In genomic region chr16:86511317-86512161, GRCh38 we compare ENCODE assay signal across 10 cellular contexts. TPM values are rescaled to one million over a fixed set of nuclear protein-coding genes. Genes with fewer than 3 reads are reported as not detected.
DNase-seq lines count a peak whose midpoint lies in the region; ATAC-seq and TF ChIP-seq lines count a peak whose summit lies in the region.
"Had no signal": no experiment of that assay in that cellular context is flagged by ENCODE, and none has a peak within 500 bp of the region (broad histone marks: within the 10 kb centered on the region; RNA-seq: fewer than 3 reads in every experiment).

No MANE protein-coding gene starts in this region.

- H3K27ac ChIP-seq in gastroesophageal sphincter (peak overlapping the region; percentile 70 to 99 (median 98)), prostate gland (peak overlapping the region; percentile 86 to 87)

- WGBS in gastroesophageal sphincter (ENCODE audit: low coverage in 1 of 2), 2 donors, result 20% methylated on average over 2 of the region's 44 CpGs; no CpG with 5 or more reads in 1 of the 2 donors
- 33% methylated on average over 24 of the region's 44 CpGs for WGBS in prostate gland

- BruUV-seq in Caco-2 (replicated peaks; lab: Mats Ljungman, UMichigan), result no TSS peak

- H3K27ac Mint-ChIP-seq in Caco-2 (ENCODE audit: unreplicated experiment) (no peak overlapping the region), T-cell (no peak overlapping the region)

- POLR2A ChIA-PET in Caco-2 (lab: Charles Lee) (no interaction called here), T-cell (lab: Charles Lee) (no interaction called here)

- no peak for TF ChIP-seq CTCF in Caco-2 (IDR thresholded peaks at IDR 0.05; ENCODE audit: insufficient read depth in 1 of 2, low read depth in 1 of 2, low read length in 1 of 2, severe bottlenecking in 1 of 2, unreplicated experiment in 1 of 2)
- TF ChIP-seq CTCF in gastroesophageal sphincter (IDR thresholded peaks at IDR 0.05), result no peak
- TF ChIP-seq CTCF in prostate gland (IDR thresholded peaks at IDR 0.05), result no peak

- H3K4me3 Mint-ChIP-seq in Caco-2 (ENCODE audit: unreplicated experiment) (peak overlapping the region; percentile 3), T-cell (peak overlapping the region in 2 of 3 donors; percentile 59 to 66)

- no peaks in the 10 kb centered on the region for H3K36me3 Mint-ChIP-seq in Caco-2 (ENCODE audit: insufficient read depth, unreplicated experiment)
- no peaks in the 10 kb centered on the region for H3K36me3 Mint-ChIP-seq in T-cell

- peaks cover 12% of the 10 kb centered on the region for H3K4me1 ChIP-seq in Caco-2
- peaks cover 0 to 39% (median 5%) of the 10 kb centered on the region in 3 donors for H3K4me1 ChIP-seq in gastroesophageal sphincter
- H3K4me1 ChIP-seq in prostate gland (replicated peaks), result peaks cover 8% of the 10 kb centered on the region

- TF ChIP-seq POLR2A in gastroesophageal sphincter (IDR thresholded peaks at IDR 0.05), result peak in 1 of 2 donors; percentile 27
- no peak for TF ChIP-seq POLR2A in prostate gland (IDR thresholded peaks at IDR 0.05)

- H3K4me1 Mint-ChIP-seq in Caco-2 (ENCODE audit: low read depth, unreplicated experiment) (no peaks in the 10 kb centered on the region), T-cell (peaks cover 17 to 33% (median 23%) of the 10 kb centered on the region in 3 donors)

- TF ChIP-seq EP300 in gastroesophageal sphincter (IDR thresholded peaks at IDR 0.05), result no peak

- H3K27me3 ChIP-seq in Caco-2 (replicated peaks; ENCODE audit: control insufficient read depth, insufficient read depth, low read length) (peaks cover 10% of the 10 kb centered on the region), gastroesophageal sphincter (peaks cover 41% of the 10 kb centered on the region), prostate gland (replicated peaks; ENCODE audit: insufficient read depth) (peaks cover 46% of the 10 kb centered on the region)

- H3K4me3 ChIP-seq in Caco-2 (ENCODE audit: low read depth, low read length) (no peak overlapping the region), gastroesophageal sphincter (peak overlapping the region; percentile 46 to 89), prostate gland (peak overlapping the region; percentile 45 to 48)

- H3K36me3 ChIP-seq in Caco-2 (ENCODE audit: control insufficient read depth, insufficient read depth, low read length) (no peaks in the 10 kb centered on the region), gastroesophageal sphincter (peaks cover 0 to 16% of the 10 kb centered on the region in 2 donors), prostate gland (no peaks in the 10 kb centered on the region)

- ATAC-seq in T-cell (replicated peaks in 1 of 4) (no peak), gastroesophageal sphincter (no peak), HG02970 (IDR thresholded peaks at IDR 0.05; ENCODE audit: low FRiP score, unreplicated experiment) (no peak)

- H3K9me3 Mint-ChIP-seq in Caco-2 (ENCODE audit: unreplicated experiment), result no peaks in the 10 kb centered on the region
- no peaks in the 10 kb centered on the region for H3K9me3 Mint-ChIP-seq in T-cell

- CTCF ChIA-PET in Caco-2 (lab: Charles Lee) (no interaction called here), T-cell (lab: Charles Lee) (no interaction called here)

- H3K27me3 Mint-ChIP-seq in Caco-2 (ENCODE audit: insufficient read depth, unreplicated experiment), result peaks cover 41% of the 10 kb centered on the region
- H3K27me3 Mint-ChIP-seq in T-cell, result peaks cover 45 to 68% of the 10 kb centered on the region in 2 donors

- intact Hi-C loops in Caco-2 (cut with micrococcal nuclease; ENCODE audit: unreplicated experiment), result no loop called here
- intact Hi-C loops in prostate gland (cut with DNase I), result no loop called here

- H3K9me3 ChIP-seq in Caco-2 (no peaks in the 10 kb centered on the region), gastroesophageal sphincter (no peaks in the 10 kb centered on the region), prostate gland (no peaks in the 10 kb centered on the region)

- DNase-seq in Caco-2, result no peak
- DNase-seq in T-cell, result no peak
- no peak for DNase-seq in prostate gland (ENCODE audit: low spot score)
- DNase-seq in NCI-H82 treated with DMSO at 0.1 percent for 48 hours (lab: John Stamatoyannopoulos, UW; ENCODE audit: unreplicated experiment), result no peak
- DNase-seq in ureter (ENCODE audit: low spot score), result no peak
- DNase-seq in GM19240 (ENCODE audit: insufficient read length, low spot score), result no peak
- DNase-seq: trophoblast cell had no signal

RNA-seq across cellular contexts. Expression of gene FOXF1, which starts 1.2 kb away (rescaled TPM):
- 0.09 TPM in 1 of 2 replicates, not detected in the other for total RNA-seq in Caco-2 (2022)
- total RNA-seq in T-cell, result under 1 TPM in 1 of 5 donors, not detected in 4; 0.15 TPM
- 10 to 100 TPM; 39.7 to 81.1 (median 59.3) TPM for total RNA-seq in gastroesophageal sphincter
- total RNA-seq in prostate gland, result 1 to 10 TPM; 5.3 to 6.9 TPM
- 31.7 TPM for total RNA-seq in ureter
- total RNA-seq: OCI-LY7 had no signal

RNA-seq across cellular contexts. Expression of gene MTHFSD, which starts 43.5 kb away (rescaled TPM):
- total RNA-seq in Caco-2 (2022) (30.5 and 33.0 TPM in 2 replicates), T-cell (10 to 100 TPM; 18.0 to 39.6 (median 34.9) TPM), gastroesophageal sphincter (10 to 100 TPM; 12.5 to 26.6 (median 19.3) TPM), prostate gland (10 to 100 TPM; 23.7 to 43.8 TPM), ureter (28.7 TPM)

RNA-seq across cellular contexts. Expression of gene FOXC2, which starts 55.1 kb away (rescaled TPM):
- total RNA-seq in Caco-2 (2022) (not detected in 2 replicates), T-cell (not detected), gastroesophageal sphincter (1 to 10 TPM in 1 of 4 donors, under 1 TPM in 3; 0.40 to 1.5 (median 0.50) TPM), prostate gland (1 to 10 TPM in 1 of 2 donors, under 1 TPM in 1; 0.41 to 6.5 TPM), ureter (7.3 TPM)
- total RNA-seq: OCI-LY7 had no signal
